ENCODE assay signal across 8 cellular contexts in genomic region chr15:73697033-73697467, GRCh38. TPM values are rescaled to one million over a fixed set of nuclear protein-coding genes. Genes with fewer than 3 reads are reported as not detected.
DNase-seq lines count a peak whose midpoint lies in the region; ATAC-seq, FAIRE-seq and TF ChIP-seq lines count a peak whose summit lies in the region.

No MANE protein-coding gene starts in this region.

- no peak overlapping the region for H3K14ac ChIP-seq in H1 (ENCODE audit: insufficient read length)

- TF ChIP-seq EP300 in H1 (IDR thresholded peaks at IDR 0.05; ENCODE audit: borderline replicate concordance in 1 of 2, low read depth in 2 of 2, low read length in 2 of 2): no peak

- DNase-seq in GM12864 (ENCODE audit: low read depth) (peak; percentile 52), NCI-H82 (lab: John Stamatoyannopoulos, UW) (peak; percentile 96), H1 (ENCODE audit: low read depth in 1 of 2, low spot score in 2 of 2) (no peak), mesenteric fat pad (ENCODE audit: low spot score) (peak; percentile 92), HT-29 (ENCODE audit: low spot score) (no peak)
- DNase-seq in activated CD8-positive, alpha-beta memory T cell treated with anti-CD3 and anti-CD28 coated beads for 24 hours: peak; percentile 84
- peak; percentile 35 for DNase-seq in stimulated activated CD8-positive, alpha-beta memory T cell treated with anti-CD3 and anti-CD28 coated beads, Interleukin-15, amount 100 ng/mL, for 24 hours (ENCODE audit: low read depth)

- H2BK5ac ChIP-seq in H1 (ENCODE audit: low read depth, low read length): peak overlapping the region; percentile 79

- H3K27ac ChIP-seq in H1 (ENCODE audit: low read depth, low read length): 0 out of 2 replicates have a peak overlapping the region, but pooled peaks have one; percentile 3

- TF ChIP-seq RAD21 in H1 (IDR thresholded peaks at IDR 0.05 in 1 of 2, conservative IDR thresholded peaks at IDR 0.05 in 1 of 2; ENCODE audit: low read depth in 2 of 2, low read length in 2 of 2): no peak

- no peaks in the 10 kb centered on the region for H3K9me3 ChIP-seq in H1 (ENCODE audit: insufficient read depth in 2 of 2, low read depth in 1 of 2, low read length in 1 of 2)

- H3K4me1 ChIP-seq in H1 (replicated peaks in 1 of 4; ENCODE audit: control insufficient read depth in 3 of 4, insufficient read depth in 4 of 4, low read length in 3 of 4): peaks cover 0 to 21% (median 9%) of the 10 kb centered on the region in 4 experiments; a peak in 6 of 7 replicates

- H3K23me2 ChIP-seq in H1 (ENCODE audit: low read depth, low read length): no peaks in the 10 kb centered on the region

- FAIRE-seq in H1 (lab: Jason Lieb, UNC): no peak

- no peak overlapping the region for H2BK120ac ChIP-seq in H1 (replicated peaks; ENCODE audit: low read depth, low read length)

- WGBS in H1 (ENCODE audit: extremely low coverage in 1 of 2, insufficient coverage in 1 of 2, insufficient read length in 1 of 2, insufficient replicate concordance in 2 of 2, low coverage in 1 of 2, low lambda C conversion rate in 2 of 2, missing lambda C conversion rate in 1 of 2), 2 experiments: 55% methylated on average over 8 of the region's 9 CpGs; no CpG with 5 or more reads in 1 of the 2 experiments

- peak overlapping the region; percentile 89; the same call in 1 of the 2 replicates for H2BK12ac ChIP-seq in H1 (ENCODE audit: low read depth, low read length)

- H3K4me3 ChIP-seq in GM12864 (ENCODE audit: low read depth, low read length): no peak overlapping the region
- no peak overlapping the region for H3K4me3 ChIP-seq in H1 (ENCODE audit: extremely low read depth in 1 of 4, insufficient read depth in 2 of 4, low read depth in 3 of 4, low read length in 4 of 4)

- ATAC-seq in HG02852 (IDR thresholded peaks at IDR 0.05; ENCODE audit: unreplicated experiment): peak; percentile 84

- no peak overlapping the region for H4K91ac ChIP-seq in H1 (replicated peaks; ENCODE audit: insufficient read length, low read length)

- H2AFZ ChIP-seq in H1 (ENCODE audit: low read length): no peak overlapping the region

- 0 out of 2 replicates have a peak overlapping the region, but pooled peaks have one; percentile 32 for H2AK5ac ChIP-seq in H1 (ENCODE audit: low read depth, low read length)

- no peak overlapping the region for H4K8ac ChIP-seq in H1 (ENCODE audit: extremely low read depth, insufficient read depth, low read length)

- peaks cover 8 to 76% of the 10 kb centered on the region in 2 experiments for H3K79me2 ChIP-seq in H1 (ENCODE audit: control insufficient read depth in 1 of 2, insufficient read depth in 2 of 2, low read length in 2 of 2)

- CTCF ChIA-PET in H1 (lab: Charles Lee; ENCODE audit: partially characterized antibody): interaction anchor here (0.6 to 18.5 kb wide), 10 partner anchors 8 to 654 kb away, joined by 3 to 496 read pairs (median 10); partner anchors contain the start of genes CD276 and NPTN

- H3K4ac ChIP-seq in H1 (replicated peaks; ENCODE audit: insufficient read length, low read depth, low read length): no peak overlapping the region

- H3K23ac ChIP-seq in H1 (ENCODE audit: insufficient read length): no peak overlapping the region

- no peak overlapping the region for H2BK15ac ChIP-seq in H1 (ENCODE audit: low read length)

- TF ChIP-seq POLR2A in H1 (IDR thresholded peaks at IDR 0.05; ENCODE audit: control extremely low read depth in 1 of 2, low read depth in 2 of 2, low read length in 2 of 2): no peak

- H4K20me1 ChIP-seq in H1 (replicated peaks in 1 of 2; ENCODE audit: control insufficient read depth in 1 of 2, insufficient read depth in 2 of 2, low read length in 2 of 2): peaks cover 34% of the 10 kb centered on the region in 2 experiments

- no peak for TF ChIP-seq CTCF in GM12864 (IDR thresholded peaks at IDR 0.05; ENCODE audit: low read depth, low read length, missing control alignments)
- TF ChIP-seq CTCF in H1 (IDR thresholded peaks at IDR 0.05; ENCODE audit: control extremely low read depth in 1 of 3, insufficient read depth in 1 of 3, low read depth in 1 of 3, low read length in 3 of 3): no peak

- no peak overlapping the region for H3K56ac ChIP-seq in H1 (replicated peaks; ENCODE audit: insufficient read length, low read depth, low read length)

- H4K5ac ChIP-seq in H1 (ENCODE audit: insufficient read length, low read depth, low read length): no peak overlapping the region

- H3K4me2 ChIP-seq in H1 (ENCODE audit: insufficient read depth in 1 of 2, low read depth in 2 of 2, low read length in 2 of 2): no peak overlapping the region

- H3K18ac ChIP-seq in H1 (ENCODE audit: extremely low read depth, low read length): peak overlapping the region; percentile 25; the same call in 1 of the 2 replicates

- no peaks in the 10 kb centered on the region for H3K36me3 ChIP-seq in H1 (ENCODE audit: control insufficient read depth in 2 of 4, insufficient read depth in 4 of 4, low read length in 3 of 4)

- H3K79me1 ChIP-seq in H1 (ENCODE audit: low read depth, low read length): peaks cover 21% of the 10 kb centered on the region

- no peak overlapping the region for H3K9ac ChIP-seq in H1 (replicated peaks in 1 of 4; ENCODE audit: extremely low read depth in 1 of 4, low read depth in 3 of 4, low read length in 3 of 4)

- H2BK20ac ChIP-seq in H1 (ENCODE audit: low read length): peak overlapping the region; percentile 93; the same call in 1 of the 2 replicates

- H3K27me3 ChIP-seq in H1 (replicated peaks in 1 of 4; ENCODE audit: control insufficient read depth in 3 of 4, extremely low read depth in 1 of 4, insufficient read depth in 3 of 4, low read length in 3 of 4): no peaks in the 10 kb centered on the region

- POLR2A ChIA-PET in H1 (lab: Charles Lee; ENCODE audit: partially characterized antibody): interaction anchor here (1.5 to 8.6 kb wide), 2 partner anchors 12 to 20 kb away, joined by 7 to 93 read pairs; partner anchors contain the start of gene CD276

TF ChIP-seq in H1, 55 proteins besides CTCF, POLR2A, EP300 and RAD21:
- TF ChIP-seq MAX (IDR thresholded peaks at IDR 0.05) (peak; percentile 57), NRF1 (IDR thresholded peaks at IDR 0.05; ENCODE audit: low read depth, low read length) (no peak), TCF12 (IDR thresholded peaks at IDR 0.05; ENCODE audit: low read depth, low read length) (no peak), EZH2 (IDR thresholded peaks at IDR 0.05; ENCODE audit: low read depth, low read length, severe bottlenecking) (no peak), KDM5A (IDR thresholded peaks at IDR 0.05; ENCODE audit: low read length) (no peak), BACH1 (IDR thresholded peaks at IDR 0.05; ENCODE audit: low read length) (0 out of 2 replicates have a peak, but pooled peaks have one; percentile 15), SIN3A (conservative IDR thresholded peaks at IDR 0.05 in 1 of 2, IDR thresholded peaks at IDR 0.05 in 1 of 2; ENCODE audit: low read depth in 1 of 2, low read length in 2 of 2) (peak in 1 of 2 experiments; percentile 83; a peak in 2 of 4 replicates), MAFK (IDR thresholded peaks at IDR 0.05; ENCODE audit: low read depth, low read length) (peak; percentile 92)

RNA-seq across cellular contexts. Expression of gene CD276, which starts 12.9 kb away (rescaled TPM):
- total RNA-seq in H1 (2021; fragmentation: NEBNext Ultra II Directional; extraction: Animal tissue kit (Norgen Biotek cat#: 25700)): 152 and 156 TPM in 2 replicates
- 158 and 190 TPM in 2 replicates for polyA plus RNA-seq in H1 (2011; rRNA removed)
- polyA plus RNA-seq in H1 (2011; cell fraction: cytosol; rRNA removed): 79.5 TPM
- 197 TPM for polyA plus RNA-seq in H1 (2011; cell fraction: nucleus; rRNA removed)
- polyA plus RNA-seq in H1 (2012, experiment 1 of 2): 143 to 200 TPM (median 177 TPM) in 4 replicates
- 186 TPM for polyA plus RNA-seq in H1 (2012, experiment 2 of 2)
- 290 TPM for polyA plus RNA-seq in H1 (2013, experiment 1 of 2)
- 333 TPM for polyA plus RNA-seq in H1 (2013, experiment 2 of 2)
- 116 and 197 TPM in 2 replicates for polyA minus RNA-seq in H1 (2011; rRNA and poly(A)+ RNA removed)
- 102 TPM for polyA minus RNA-seq in H1 (2011; cell fraction: cytosol; rRNA and poly(A)+ RNA removed)
- 79.9 TPM for polyA minus RNA-seq in H1 (2011; cell fraction: nucleus; rRNA and poly(A)+ RNA removed)
- total RNA-seq in mesenteric fat pad: 89.5 TPM
- 70.6 and 84.1 TPM in 2 replicates for total RNA-seq in HT-29 (2014; rRNA removed; shearing (Covaris generic))

RNA-seq across cellular contexts. Expression of gene INSYN1, which starts 56.1 kb away (rescaled TPM):
- 10.2 and 13.1 TPM in 2 replicates for total RNA-seq in H1 (2021; fragmentation: NEBNext Ultra II Directional; extraction: Animal tissue kit (Norgen Biotek cat#: 25700))
- 7.2 and 11.6 TPM in 2 replicates for polyA plus RNA-seq in H1 (2011; rRNA removed)
- 12.0 TPM for polyA plus RNA-seq in H1 (2011; cell fraction: cytosol; rRNA removed)
- 50.9 TPM for polyA plus RNA-seq in H1 (2011; cell fraction: nucleus; rRNA removed)
- 4.2 to 8.2 TPM (median 6.5 TPM) in 4 replicates for polyA plus RNA-seq in H1 (2012, experiment 1 of 2)
- 4.0 TPM for polyA plus RNA-seq in H1 (2012, experiment 2 of 2)
- 6.3 TPM for polyA plus RNA-seq in H1 (2013, experiment 1 of 2)
- 6.0 TPM for polyA plus RNA-seq in H1 (2013, experiment 2 of 2)
- polyA minus RNA-seq in H1 (2011; rRNA and poly(A)+ RNA removed): 2.1 and 2.9 TPM in 2 replicates
- 3.2 TPM for polyA minus RNA-seq in H1 (2011; cell fraction: cytosol; rRNA and poly(A)+ RNA removed)
- polyA minus RNA-seq in H1 (2011; cell fraction: nucleus; rRNA and poly(A)+ RNA removed): 2.9 TPM
- total RNA-seq in mesenteric fat pad: 5.0 TPM
- not detected in 2 replicates for total RNA-seq in HT-29 (2014; rRNA removed; shearing (Covaris generic))

Comparison
In these comparisons a context has a peak if more than half of its experiments do, and no peak if none do; other contexts are left out.
1. DNase-seq: peak in GM12864 (single experiment), NCI-H82 (single experiment), activated CD8-positive, alpha-beta memory T cell treated with anti-CD3 and anti-CD28 coated beads for 24 hours (single experiment), mesenteric fat pad (single experiment) and stimulated activated CD8-positive, alpha-beta memory T cell treated with anti-CD3 and anti-CD28 coated beads, Interleukin-15, amount 100 ng/mL, for 24 hours (single experiment); none in H1 (0 of 2) and HT-29 (single experiment).